8 cellular contexts compared by ENCODE assay signal in genomic region chr19:2636897-2637683, GRCh38.
DNase-seq lines count a peak whose midpoint lies in the region; ATAC-seq and TF ChIP-seq lines count a peak whose summit lies in the region.

No MANE protein-coding gene starts in this region.

- BruUV-seq in Caco-2 (replicated peaks; lab: Mats Ljungman, UMichigan): no TSS peak

- peak overlapping the region; percentile 46 for H3K4me3 Mint-ChIP-seq in Caco-2 (ENCODE audit: unreplicated experiment)
- H3K4me3 Mint-ChIP-seq in chondrocyte (ENCODE audit: unreplicated experiment): peak overlapping the region; percentile 12

- no peaks in the 10 kb centered on the region for H3K36me3 Mint-ChIP-seq in Caco-2 (ENCODE audit: insufficient read depth, unreplicated experiment)
- no peaks in the 10 kb centered on the region for H3K36me3 Mint-ChIP-seq in chondrocyte (ENCODE audit: low read depth)

- CTCF ChIA-PET in Caco-2 (lab: Charles Lee): interaction anchor here (0.6 to 1.9 kb wide), 16 partner anchors 9 to 1586 kb away, joined by 3 to 8 read pairs (median 4); partner anchors contain the start of genes GADD45B and LMNB2

- peaks cover 4% of the 10 kb centered on the region for H3K4me1 Mint-ChIP-seq in Caco-2 (ENCODE audit: low read depth, unreplicated experiment)
- H3K4me1 Mint-ChIP-seq in chondrocyte (ENCODE audit: low read depth): peaks cover 18% of the 10 kb centered on the region

- H3K27ac Mint-ChIP-seq in Caco-2 (ENCODE audit: unreplicated experiment) (no peak overlapping the region), chondrocyte (ENCODE audit: unreplicated experiment) (no peak overlapping the region)

- ATAC-seq in left colon: peak; percentile 73
- no peak for ATAC-seq in GM19467 (IDR thresholded peaks at IDR 0.05; ENCODE audit: unreplicated experiment)
- ATAC-seq in GM18511 (IDR thresholded peaks at IDR 0.05; ENCODE audit: unreplicated experiment): no peak

- POLR2A ChIA-PET in Caco-2 (lab: Charles Lee): interaction anchor here (0.5 to 1.7 kb wide), 2 partner anchors 161 to 342 kb away, joined by 4 to 5 read pairs; partner anchors contain the start of gene GADD45B

- TF ChIP-seq CTCF in Caco-2 (IDR thresholded peaks at IDR 0.05; ENCODE audit: insufficient read depth in 1 of 2, low read depth in 1 of 2, low read length in 1 of 2, severe bottlenecking in 1 of 2, unreplicated experiment in 1 of 2) (peak; percentile 79 to 88), chondrocyte (IDR thresholded peaks at IDR 0.05) (peak; percentile 87)

- H3K27ac ChIP-seq in KOPT-K1 (ENCODE audit: low read depth, low read length, poor library complexity, severe bottlenecking): peak overlapping the region; percentile 34

- intact Hi-C loops in Caco-2 (cut with micrococcal nuclease; ENCODE audit: unreplicated experiment) (no loop called here), left colon (cut with DNase I, micrococcal nuclease) (loop anchor here in 1 of 2 donors (10.0 kb wide), 1 partner anchor 712 kb away; no protein-coding TSS in a partner anchor)

- H3K36me3 ChIP-seq in Caco-2 (ENCODE audit: control insufficient read depth, insufficient read depth, low read length) (no peaks in the 10 kb centered on the region), KOPT-K1 (ENCODE audit: insufficient read depth, low read length) (no peaks in the 10 kb centered on the region)

- H3K4me3 ChIP-seq in Caco-2 (ENCODE audit: low read depth, low read length): peak overlapping the region; percentile 21

- peaks cover 11% of the 10 kb centered on the region for H3K27me3 Mint-ChIP-seq in Caco-2 (ENCODE audit: insufficient read depth, unreplicated experiment)
- H3K27me3 Mint-ChIP-seq in chondrocyte (ENCODE audit: low read depth): no peaks in the 10 kb centered on the region

- DNase-seq in Caco-2: peak in 1 of 2 experiments; percentile 71
- DNase-seq in activated CD4-positive, alpha-beta T cell treated with anti-CD3 and anti-CD28 coated beads for 48 hours: peak; percentile 82
- no peak for DNase-seq in chondrocyte (ENCODE audit: low spot score)
- peak in 1 of 2 donors; percentile 71 for DNase-seq in left colon
- DNase-seq in stimulated activated CD4-positive, alpha-beta T cell treated with anti-CD3 and anti-CD28 coated beads, Interleukin-4, amount 100 ng/mL, for 4 hours: peak; percentile 70 to 73

- H3K4me1 ChIP-seq in Caco-2: peaks cover 5% of the 10 kb centered on the region; the same call in 1 of the 2 replicates

- no peaks in the 10 kb centered on the region for H3K9me3 ChIP-seq in Caco-2
- no peaks in the 10 kb centered on the region for H3K9me3 ChIP-seq in KOPT-K1 (ENCODE audit: insufficient read depth, low read length, poor library complexity, severe bottlenecking)

- no peaks in the 10 kb centered on the region for H3K9me3 Mint-ChIP-seq in Caco-2 (ENCODE audit: unreplicated experiment)
- no peaks in the 10 kb centered on the region for H3K9me3 Mint-ChIP-seq in chondrocyte (ENCODE audit: low read depth)

- H3K27me3 ChIP-seq in Caco-2 (replicated peaks; ENCODE audit: control insufficient read depth, insufficient read depth, low read length): no peaks in the 10 kb centered on the region
